ENCODE assay signal across 12 cellular contexts in genomic region chr1:21896652-21897532, GRCh38. TPM values are rescaled to one million over a fixed set of nuclear protein-coding genes. Genes with fewer than 3 reads are reported as not detected.
DNase-seq lines count a peak whose midpoint lies in the region; ATAC-seq and TF ChIP-seq lines count a peak whose summit lies in the region.
"Had no signal": no experiment of that assay in that cellular context is flagged by ENCODE, and none has a peak within 500 bp of the region (broad histone marks: within the 10 kb centered on the region; RNA-seq: fewer than 3 reads in every experiment).

No MANE protein-coding gene starts in this region.

- no peak for TF ChIP-seq EP300 in SK-N-SH (IDR thresholded peaks at IDR 0.05; ENCODE audit: borderline replicate concordance in 1 of 2, low read depth in 1 of 2, low read length in 1 of 2)

- H2BK5ac ChIP-seq in neuronal stem cell (ENCODE audit: low read length): no peak overlapping the region

- no peaks in the 10 kb centered on the region for H3K9me3 ChIP-seq in SK-N-SH
- H3K9me3 ChIP-seq in heart right ventricle: no peaks in the 10 kb centered on the region
- H3K9me3 ChIP-seq in neuronal stem cell (replicated peaks in 1 of 2; ENCODE audit: control insufficient read depth in 2 of 2, insufficient read depth in 1 of 2, low read depth in 1 of 2, low read length in 2 of 2): no peaks in the 10 kb centered on the region
- no peaks in the 10 kb centered on the region for H3K9me3 ChIP-seq in aorta (ENCODE audit: control insufficient read depth, low read length)

- H2BK12ac ChIP-seq in neuronal stem cell (ENCODE audit: low read length): no peak overlapping the region

- no peak overlapping the region for H4K8ac ChIP-seq in neuronal stem cell (ENCODE audit: low read depth, low read length)

- H2BK15ac ChIP-seq in neuronal stem cell (ENCODE audit: low read length): no peak overlapping the region

- H3K79me2 ChIP-seq in SK-N-SH (ENCODE audit: insufficient read depth): peaks cover 8% of the 10 kb centered on the region; the same call in 1 of the 2 replicates

- H3K4me2 ChIP-seq in SK-N-SH (no peak overlapping the region), neuronal stem cell (ENCODE audit: insufficient read depth, low read length, poor library complexity, severe bottlenecking) (no peak overlapping the region)

- peak overlapping the region; percentile 29 for H2AK5ac ChIP-seq in neuronal stem cell (ENCODE audit: low read depth, low read length)

- no peaks in the 10 kb centered on the region for H3K27me3 ChIP-seq in SK-N-SH (ENCODE audit: insufficient read depth)
- no peaks in the 10 kb centered on the region for H3K27me3 ChIP-seq in heart right ventricle
- no peaks in the 10 kb centered on the region for H3K27me3 ChIP-seq in neuronal stem cell (ENCODE audit: control insufficient read depth in 3 of 3, insufficient read depth in 3 of 3, low read depth in 1 of 3, low read length in 3 of 3)
- no peaks in the 10 kb centered on the region for H3K27me3 ChIP-seq in aorta (ENCODE audit: control insufficient read depth in 1 of 2, insufficient read depth in 2 of 2, low read length in 1 of 2)

- peak overlapping the region; percentile 72 for H3K18ac ChIP-seq in neuronal stem cell (ENCODE audit: low read length)

- peak; percentile 51 for ATAC-seq in SK-N-SH treated with all-trans-retinoic acid at 6 μM for 48 hours
- peak; percentile 63 to 86 (median 76) for ATAC-seq in heart right ventricle
- ATAC-seq in aorta (ENCODE audit: low FRiP score): peak; percentile 62
- ATAC-seq in GM18907 (IDR thresholded peaks at IDR 0.05; ENCODE audit: unreplicated experiment): no peak
- ATAC-seq in GM21528 (IDR thresholded peaks at IDR 0.05; ENCODE audit: low FRiP score, unreplicated experiment): no peak
- no peak for ATAC-seq in HG03095 (IDR thresholded peaks at IDR 0.05; ENCODE audit: unreplicated experiment)
- ATAC-seq: activated T-helper 17 cell treated with anti-CD3 and anti-CD28 coated beads, Interleukin-2, amount 50 U/mL, for 72 hours; stimulated activated memory B cell treated with anti-CD40 and anti-IgM and Interleukin-4, amounts not matched to agents 10 μg/mL and 1 μg/mL and 100 μg/mL, for 72 hours had no signal

- peaks cover 4% of the 10 kb centered on the region for H3K79me1 ChIP-seq in neuronal stem cell (ENCODE audit: low read depth, low read length)

- DNase-seq in SK-N-SH (no peak), heart right ventricle (peak; percentile 81 to 86), neuronal stem cell (ENCODE audit: low spot score) (no peak), aorta (peak; percentile 82 to 88)
- DNase-seq: NCI-H1930 had no signal

- TF ChIP-seq CTCF in SK-N-SH (IDR thresholded peaks at IDR 0.05) (no peak), heart right ventricle (IDR thresholded peaks at IDR 0.05) (no peak)

- no peak overlapping the region for H3K4ac ChIP-seq in neuronal stem cell (ENCODE audit: low read length)

- H2AFZ ChIP-seq in SK-N-SH (ENCODE audit: low read depth) (no peak overlapping the region), neuronal stem cell (ENCODE audit: low read length) (no peak overlapping the region)

- intact Hi-C loops in heart right ventricle (cut with DNase I): loop anchor here in 7 of 10 donors (2.0 to 5.0 kb wide), 4 partner anchors 40 to 68 kb away; partner anchors contain the start of gene HSPG2 (in 3 of the 7)
- intact Hi-C loops in aorta (cut with DNase I): loop anchor here (2.0 to 5.0 kb wide), 2 partner anchors 24 to 65 kb away; no protein-coding TSS in a partner anchor

- H3F3A ChIP-seq in SK-N-SH (replicated peaks; ENCODE audit: insufficient read depth): no peaks in the 10 kb centered on the region

- H4K91ac ChIP-seq in neuronal stem cell (ENCODE audit: low read depth, low read length, poor library complexity): no peak overlapping the region

- H3K9me2 ChIP-seq in SK-N-SH: no peaks in the 10 kb centered on the region

- TF ChIP-seq RAD21 in SK-N-SH (IDR thresholded peaks at IDR 0.05; ENCODE audit: low read length): no peak

- POLR2A ChIA-PET in SK-N-SH (lab: Yijun Ruan, JAX): no interaction called here

- peak overlapping the region; percentile 86 for H3K23ac ChIP-seq in neuronal stem cell (ENCODE audit: low read depth, low read length, poor library complexity)

- H3K4me1 ChIP-seq in SK-N-SH (ENCODE audit: control insufficient read depth in 1 of 2, insufficient read depth in 2 of 2, low read depth in 1 of 2, low read length in 1 of 2) (peaks cover 0 to 13% of the 10 kb centered on the region in 2 experiments; a peak in 1 of 4 replicates), heart right ventricle (peaks cover 55 to 98% (median 90%) of the 10 kb centered on the region in 9 donors), neuronal stem cell (ENCODE audit: control insufficient read depth in 2 of 2, insufficient read depth in 1 of 2, low read depth in 1 of 2, low read length in 2 of 2) (peaks cover 15 to 18% of the 10 kb centered on the region in 2 donors), aorta (ENCODE audit: control insufficient read depth in 1 of 2, insufficient read depth in 2 of 2, low read length in 2 of 2) (peaks cover 0 to 2% of the 10 kb centered on the region in 2 donors)

- H3K36me3 ChIP-seq in SK-N-SH (replicated peaks in 1 of 2; ENCODE audit: control insufficient read depth in 1 of 2, insufficient read depth in 2 of 2, low read length in 1 of 2) (peaks cover 0 to 13% of the 10 kb centered on the region in 2 experiments), heart right ventricle (peaks cover 0 to 63% (median 17%) of the 10 kb centered on the region in 9 donors), neuronal stem cell (replicated peaks in 1 of 2; ENCODE audit: control insufficient read depth in 2 of 2, insufficient read depth in 2 of 2, low read length in 2 of 2) (peaks cover 22% of the 10 kb centered on the region in 2 donors), aorta (ENCODE audit: control insufficient read depth in 1 of 2, insufficient read depth in 2 of 2, low read length in 1 of 2) (peaks cover 0 to 5% of the 10 kb centered on the region in 2 donors)

- 93% methylated on average over 10 of the region's 20 CpGs for WGBS in SK-N-SH (ENCODE audit: low lambda C conversion rate)
- WGBS in heart right ventricle, 2 donors: 20 to 27% methylated on average over 20 of the region's 20 CpGs
- no CpG with 5 or more reads among the region's 20 CpGs for WGBS in neuronal stem cell (ENCODE audit: extremely low coverage in 2 of 2, insufficient read length in 2 of 2, insufficient replicate concordance in 1 of 2), 2 donors
- WGBS in aorta, 2 donors: 14 to 16% methylated on average over 20 of the region's 20 CpGs

- no peak overlapping the region for H3K4me3 ChIP-seq in SK-N-SH (ENCODE audit: low read depth in 2 of 2, low read length in 1 of 2)
- no peak overlapping the region for H3K4me3 ChIP-seq in heart right ventricle
- H3K4me3 ChIP-seq in neuronal stem cell (ENCODE audit: low read length in 2 of 2): peak overlapping the region in 1 of 2 donors; percentile 11
- H3K4me3 ChIP-seq in aorta (ENCODE audit: low read length in 2 of 2): no peak overlapping the region

- H3K27ac ChIP-seq in SK-N-SH (ENCODE audit: low read depth in 2 of 2, low read length in 1 of 2): no peak overlapping the region
- H3K27ac ChIP-seq in heart right ventricle: peak overlapping the region; percentile 75 to 99 (median 91)
- no peak overlapping the region for H3K27ac ChIP-seq in neuronal stem cell (replicated peaks; ENCODE audit: low read length)
- peak overlapping the region; percentile 48 to 53 for H3K27ac ChIP-seq in aorta (ENCODE audit: low read depth in 1 of 2, low read length in 2 of 2)
- H3K27ac ChIP-seq: epithelial cell of prostate had no signal

- CTCF ChIA-PET in SK-N-SH (lab: Yijun Ruan, JAX): no interaction called here

- 0 out of 2 replicates have a peak, but pooled peaks cover 4% of the 10 kb centered on the region for H4K20me1 ChIP-seq in SK-N-SH (ENCODE audit: insufficient read depth)

- H2BK120ac ChIP-seq in neuronal stem cell (ENCODE audit: low read depth, low read length): no peak overlapping the region

- peak overlapping the region; percentile 58 for H3K14ac ChIP-seq in neuronal stem cell (ENCODE audit: low read length)

- H3K9ac ChIP-seq in SK-N-SH (no peak overlapping the region), neuronal stem cell (ENCODE audit: low read depth, low read length, poor library complexity) (peak overlapping the region; percentile 50)

TF ChIP-seq in SK-N-SH treated with all-trans-retinoic acid at 6 μM for 48 hours, 23 proteins besides CTCF, POLR2A, EP300 and RAD21 (continues in another document):
- TF ChIP-seq ESRRG (CRISPR knock-in tag; IDR thresholded peaks at IDR 0.05) (no peak), BACH2 (CRISPR knock-in tag; IDR thresholded peaks at IDR 0.05; ENCODE audit: borderline replicate concordance) (no peak)

TF ChIP-seq in SK-N-SH, 30 proteins besides CTCF, POLR2A, EP300 and RAD21:
- no peak for TF ChIP-seq RCOR1 (IDR thresholded peaks at IDR 0.05; ENCODE audit: low read length)

RNA-seq across cellular contexts. Expression of gene HSPG2, which starts 40.2 kb away (rescaled TPM):
- polyA plus RNA-seq in SK-N-SH (2012; rRNA removed): 10.7 and 28.9 TPM in 2 replicates
- polyA plus RNA-seq in SK-N-SH (2012; cell fraction: cytosol; rRNA removed): 10.2 and 22.9 TPM in 2 replicates
- polyA plus RNA-seq in SK-N-SH (2012; cell fraction: nucleus; rRNA removed): 112 and 128 TPM in 2 replicates
- 100 to 1,000 TPM; 249 to 508 (median 320) TPM for total RNA-seq in heart right ventricle
- polyA plus RNA-seq in heart right ventricle: 100 to 1,000 TPM; 221 to 276 TPM
- 11.0 TPM for polyA plus RNA-seq in neuronal stem cell (2013, experiment 1 of 2)
- 10.9 TPM for polyA plus RNA-seq in neuronal stem cell (2013, experiment 2 of 2)
- total RNA-seq in aorta: 1,000 to 10,000 TPM in 1 of 2 donors, 100 to 1,000 TPM in 1; 868 to 1,205 TPM
- polyA plus RNA-seq in aorta: 100 to 1,000 TPM in 1 of 2 donors, 10 to 100 TPM in 1; 49.1 to 268 TPM

Comparison
In these comparisons a context has a peak if more than half of its experiments do, and no peak if none do; other contexts are left out.
1. ATAC-seq: peak in SK-N-SH treated with all-trans-retinoic acid at 6 μM for 48 hours (single experiment), heart right ventricle (8 of 8) and aorta (single experiment); none in GM18907 (single experiment), GM21528 (single experiment) and HG03095 (single experiment).
2. DNase-seq: peak in heart right ventricle (2 of 2) and aorta (2 of 2); none in SK-N-SH (single experiment) and neuronal stem cell (single experiment).
3. H3K27ac ChIP-seq: peak in heart right ventricle (10 of 10) and aorta (2 of 2); none in SK-N-SH (0 of 2) and neuronal stem cell (single experiment).